In genomic region chr10:35781643-35782035, GRCh38 we compare ENCODE assay signal across 13 cellular contexts.
DNase-seq lines count a peak whose midpoint lies in the region; ATAC-seq, FAIRE-seq and TF ChIP-seq lines count a peak whose summit lies in the region.
"Had no signal": no experiment of that assay in that cellular context is flagged by ENCODE, and none has a peak within 500 bp of the region (broad histone marks: within the 10 kb centered on the region; RNA-seq: fewer than 3 reads in every experiment).

No MANE protein-coding gene starts in this region.

- no peak overlapping the region for H3K27ac Mint-ChIP-seq in neural crest cell (ENCODE audit: unreplicated experiment)

- intact Hi-C loops in aorta (cut with DNase I): no loop called here

- DNase-seq in NCI-H146 (lab: John Stamatoyannopoulos, UW): peak; percentile 12
- DNase-seq in NCI-H146 treated with DMSO at 0.1 percent for 48 hours (lab: John Stamatoyannopoulos, UW; ENCODE audit: unreplicated experiment): no peak
- peak; percentile 29 for DNase-seq in bronchial epithelial cell (ENCODE audit: low read depth)
- DNase-seq in neural crest cell (ENCODE audit: low read depth, low spot score): peak; percentile 16
- no peak for DNase-seq in aorta
- no peak for DNase-seq in activated CD8-positive, alpha-beta memory T cell treated with anti-CD3 and anti-CD28 coated beads, Interleukin-2, amount 50 U/mL, for 48 hours
- DNase-seq: activated CD8-positive, alpha-beta memory T cell treated with anti-CD3 and anti-CD28 coated beads for 24 hours; amygdala; midbrain; Right ventricle myocardium superior had no signal

- H3K4me3 ChIP-seq in Loucy (ENCODE audit: low read length, poor library complexity, severe bottlenecking) (no peak overlapping the region), bronchial epithelial cell (ENCODE audit: low read depth, low read length) (no peak overlapping the region), aorta (ENCODE audit: low read length in 2 of 2) (no peak overlapping the region)
- H3K4me3 ChIP-seq: A549 had no signal

- no peaks in the 10 kb centered on the region for H3F3A ChIP-seq in Loucy (ENCODE audit: low read depth)

- no peak overlapping the region for H3K4me3 Mint-ChIP-seq in neural crest cell

- H3K9me3 Mint-ChIP-seq in neural crest cell: peaks cover 8% of the 10 kb centered on the region

- 40 to 43% methylated on average over 5 of the region's 5 CpGs for WGBS in aorta, 2 donors

- H3K9me2 ChIP-seq in Loucy (replicated peaks; ENCODE audit: low read depth, low read length): no peaks in the 10 kb centered on the region

- H3K9ac ChIP-seq in Loucy (ENCODE audit: low read depth, low read length, poor library complexity, severe bottlenecking): no peak overlapping the region

- no peak for FAIRE-seq in bronchial epithelial cell (lab: Jason Lieb, UNC)
- FAIRE-seq: A549 had no signal

- no peaks in the 10 kb centered on the region for H3K79me2 ChIP-seq in Loucy (ENCODE audit: insufficient read depth, low read length)

- no peaks in the 10 kb centered on the region for H4K20me1 ChIP-seq in Loucy (ENCODE audit: insufficient read depth, low read length, poor library complexity, severe bottlenecking)

- H3K27me3 Mint-ChIP-seq in neural crest cell (ENCODE audit: low read depth): no peaks in the 10 kb centered on the region

- H3K27ac ChIP-seq in aorta (ENCODE audit: low read depth in 1 of 2, low read length in 2 of 2): no peak overlapping the region

- H3K9me3 ChIP-seq in Loucy (ENCODE audit: insufficient read depth, low read depth, low read length): no peaks in the 10 kb centered on the region; the same call in 1 of the 2 replicates
- H3K9me3 ChIP-seq in aorta (ENCODE audit: control insufficient read depth, low read length): peaks cover 2% of the 10 kb centered on the region

- no peaks in the 10 kb centered on the region for H3K36me3 Mint-ChIP-seq in neural crest cell (ENCODE audit: low read depth)

- H3K27me3 ChIP-seq in Loucy (ENCODE audit: insufficient read depth, low read length, poor library complexity, severe bottlenecking) (no peaks in the 10 kb centered on the region), bronchial epithelial cell (ENCODE audit: control insufficient read depth, insufficient read depth, low read length) (no peaks in the 10 kb centered on the region), aorta (ENCODE audit: control insufficient read depth in 1 of 2, insufficient read depth in 2 of 2, low read length in 1 of 2) (no peaks in the 10 kb centered on the region)

- H3K4me1 Mint-ChIP-seq in neural crest cell: peaks cover 41% of the 10 kb centered on the region

- no peak overlapping the region for H2AFZ ChIP-seq in Loucy (ENCODE audit: low read length)

- H3K36me3 ChIP-seq in Loucy (ENCODE audit: insufficient read depth, low read length) (no peaks in the 10 kb centered on the region), bronchial epithelial cell (ENCODE audit: control insufficient read depth, insufficient read depth, low read length) (no peaks in the 10 kb centered on the region), aorta (ENCODE audit: control insufficient read depth in 1 of 2, insufficient read depth in 2 of 2, low read length in 1 of 2) (no peaks in the 10 kb centered on the region)

- no peak overlapping the region for H3K4me2 ChIP-seq in Loucy (ENCODE audit: low read depth, low read length, poor library complexity, severe bottlenecking)
- H3K4me2 ChIP-seq: A549 had no signal

- peak; percentile 44 for TF ChIP-seq CTCF in Loucy (conservative IDR thresholded peaks at IDR 0.05; ENCODE audit: low read length)
- TF ChIP-seq CTCF in bronchial epithelial cell (IDR thresholded peaks at IDR 0.05; ENCODE audit: insufficient read depth, low read length, severe bottlenecking): peak; percentile 6
- peak; percentile 46 for TF ChIP-seq CTCF in neural crest cell (conservative IDR thresholded peaks at IDR 0.05)

- ATAC-seq in aorta (ENCODE audit: low FRiP score): no peak
- ATAC-seq in HG03469 (IDR thresholded peaks at IDR 0.05; ENCODE audit: unreplicated experiment): no peak
- ATAC-seq: A549 had no signal

- H3K4me1 ChIP-seq in Loucy (ENCODE audit: insufficient read depth, low read length, poor library complexity, severe bottlenecking) (no peaks in the 10 kb centered on the region), aorta (ENCODE audit: control insufficient read depth in 1 of 2, insufficient read depth in 2 of 2, low read length in 2 of 2) (peaks cover 0 to 2% of the 10 kb centered on the region in 2 donors)

Comparison
In these comparisons a context has a peak if more than half of its experiments do, and no peak if none do; other contexts are left out.
1. DNase-seq: peak in NCI-H146 (single experiment), bronchial epithelial cell (single experiment) and neural crest cell (single experiment); none in NCI-H146 treated with DMSO at 0.1 percent for 48 hours (single experiment), aorta (0 of 2) and activated CD8-positive, alpha-beta memory T cell treated with anti-CD3 and anti-CD28 coated beads, Interleukin-2, amount 50 U/mL, for 48 hours (single experiment).
2. Peak in every context shown above with its lines, with median percentiles within 50 percentile points of each other: CTCF ChIP-seq.